In the genomic region with DNA sequence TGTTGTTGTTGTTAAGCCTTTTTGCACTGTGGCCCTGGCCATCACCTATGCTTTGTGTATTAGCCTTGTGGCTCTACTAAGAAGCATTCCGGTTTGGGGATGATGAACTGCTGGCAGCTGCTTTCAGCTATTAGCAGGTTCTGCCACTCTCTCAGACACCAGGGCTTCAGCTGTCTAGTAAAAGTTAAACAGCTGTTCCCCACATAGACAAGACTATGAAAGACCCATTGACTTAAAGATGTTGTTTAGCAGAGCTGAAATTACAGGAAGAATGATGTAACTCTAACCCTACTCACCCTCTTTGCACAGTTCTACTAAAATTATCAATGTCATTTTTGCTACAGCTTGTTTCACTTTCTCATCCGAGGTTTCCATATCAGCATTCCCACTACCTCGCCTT, we compare ENCODE assay signal across 15 cellular contexts.
DNase-seq lines count a peak whose midpoint lies in the region; ATAC-seq and TF ChIP-seq lines count a peak whose summit lies in the region.
"Had no signal": no experiment of that assay in that cellular context is flagged by ENCODE, and none has a peak within 500 bp of the region (broad histone marks: within the 10 kb centered on the region; RNA-seq: fewer than 3 reads in every experiment).

No MANE protein-coding gene starts in this region.

- TF ChIP-seq CTCF in CD14-positive monocyte (IDR thresholded peaks at IDR 0.05) (no peak), WTC11 (IDR thresholded peaks at IDR 0.05) (no peak), right lobe of liver (IDR thresholded peaks at IDR 0.05) (no peak), breast epithelium (IDR thresholded peaks at IDR 0.05) (no peak), vagina (IDR thresholded peaks at IDR 0.05) (no peak)

- 37% methylated on average over 3 of the region's 3 CpGs for WGBS in right lobe of liver (ENCODE audit: insufficient coverage, low coverage, low lambda C conversion rate, missing lambda C conversion rate)

- H3K4me1 ChIP-seq in right lobe of liver: no peaks in the 10 kb centered on the region
- no peaks in the 10 kb centered on the region for H3K4me1 ChIP-seq in breast epithelium
- no peaks in the 10 kb centered on the region for H3K4me1 ChIP-seq in vagina
- H3K4me1 ChIP-seq: BLaER1 treated with 17β-estradiol and CSF1 and Interleukin-3, amounts not matched to agents 10 nM and 100 nM had no signal

- H3K27ac Mint-ChIP-seq in CD14-positive monocyte (peak overlapping the region in 4 of 7 donors; percentile 23 to 61 (median 48)), WTC11 (peak overlapping the region; percentile 21; the same call in 1 of the 2 replicates)
- H3K27ac Mint-ChIP-seq in activated naive CD8-positive, alpha-beta T cell treated with anti-CD3 and anti-CD28 coated beads, Interleukin-2, amount 50 U/mL, for 24 hours: no peak overlapping the region
- no peak overlapping the region for H3K27ac Mint-ChIP-seq in naive thymus-derived CD8-positive, alpha-beta T cell
- H3K27ac Mint-ChIP-seq: activated CD8-positive, alpha-beta T cell treated with anti-CD3 and anti-CD28 coated beads for 36 hours; dendritic cell treated with granulocyte-macrophage colony-stimulating factor and Interleukin-4, amounts not matched to agents 40 ng/mL and 50 ng/mL, for 4 days had no signal

- H3K27me3 Mint-ChIP-seq in CD14-positive monocyte (ENCODE audit: low read depth in 3 of 3): no peaks in the 10 kb centered on the region
- no peaks in the 10 kb centered on the region for H3K27me3 Mint-ChIP-seq in WTC11 (ENCODE audit: low read depth)
- no peaks in the 10 kb centered on the region for H3K27me3 Mint-ChIP-seq in activated naive CD8-positive, alpha-beta T cell treated with anti-CD3 and anti-CD28 coated beads, Interleukin-2, amount 50 U/mL, for 24 hours
- no peaks in the 10 kb centered on the region for H3K27me3 Mint-ChIP-seq in naive thymus-derived CD8-positive, alpha-beta T cell
- H3K27me3 Mint-ChIP-seq: activated CD8-positive, alpha-beta T cell treated with anti-CD3 and anti-CD28 coated beads for 36 hours; dendritic cell treated with granulocyte-macrophage colony-stimulating factor and Interleukin-4, amounts not matched to agents 40 ng/mL and 50 ng/mL, for 4 days had no signal

- intact Hi-C loops in CD14-positive monocyte (cut with micrococcal nuclease): no loop called here
- intact Hi-C loops in right lobe of liver (cut with DNase I): no loop called here
- intact Hi-C loops in breast epithelium (cut with DNase I; ENCODE audit: low total_unique reads): no loop called here
- intact Hi-C loops in vagina (cut with DNase I): no loop called here

- H3K9me3 ChIP-seq in right lobe of liver: no peaks in the 10 kb centered on the region
- H3K9me3 ChIP-seq in breast epithelium: no peaks in the 10 kb centered on the region
- H3K9me3 ChIP-seq in vagina: no peaks in the 10 kb centered on the region
- H3K9me3 ChIP-seq: BLaER1 treated with 17β-estradiol and CSF1 and Interleukin-3, amounts not matched to agents 10 nM and 100 nM; psoas muscle; stomach had no signal

- H3K4me3 ChIP-seq in right lobe of liver (no peak overlapping the region), breast epithelium (no peak overlapping the region), vagina (no peak overlapping the region)
- H3K4me3 ChIP-seq: BLaER1 treated with 17β-estradiol and CSF1 and Interleukin-3, amounts not matched to agents 10 nM and 100 nM; psoas muscle; stomach had no signal

- POLR2A ChIA-PET in WTC11 (lab: Charles Lee): no interaction called here
- POLR2A ChIA-PET in naive thymus-derived CD8-positive, alpha-beta T cell (lab: Charles Lee): no interaction called here

- peaks cover 28 to 36% of the 10 kb centered on the region in 2 donors for H3K36me3 Mint-ChIP-seq in CD14-positive monocyte
- H3K36me3 Mint-ChIP-seq in WTC11: peaks cover 36% of the 10 kb centered on the region
- peaks cover 33% of the 10 kb centered on the region for H3K36me3 Mint-ChIP-seq in activated naive CD8-positive, alpha-beta T cell treated with anti-CD3 and anti-CD28 coated beads, Interleukin-2, amount 50 U/mL, for 24 hours (ENCODE audit: low read depth)
- peaks cover 25 to 73% (median 46%) of the 10 kb centered on the region in 3 donors for H3K36me3 Mint-ChIP-seq in naive thymus-derived CD8-positive, alpha-beta T cell

- CTCF ChIA-PET in WTC11 (lab: Charles Lee): no interaction called here

- H3K36me3 ChIP-seq in right lobe of liver (peaks cover 0 to 4% (median 2%) of the 10 kb centered on the region in 4 donors), breast epithelium (no peaks in the 10 kb centered on the region), vagina (peaks cover 0 to 23% of the 10 kb centered on the region in 2 donors)

- H3K4me1 Mint-ChIP-seq in CD14-positive monocyte: peaks cover 20% of the 10 kb centered on the region
- peaks cover 7% of the 10 kb centered on the region; the same call in 1 of the 2 replicates for H3K4me1 Mint-ChIP-seq in WTC11
- no peaks in the 10 kb centered on the region for H3K4me1 Mint-ChIP-seq in activated naive CD8-positive, alpha-beta T cell treated with anti-CD3 and anti-CD28 coated beads, Interleukin-2, amount 50 U/mL, for 24 hours
- peaks cover 0 to 5% (median 0%) of the 10 kb centered on the region in 4 donors for H3K4me1 Mint-ChIP-seq in naive thymus-derived CD8-positive, alpha-beta T cell

- H3K4me3 Mint-ChIP-seq in CD14-positive monocyte (no peak overlapping the region), WTC11 (no peak overlapping the region)
- H3K4me3 Mint-ChIP-seq in activated naive CD8-positive, alpha-beta T cell treated with anti-CD3 and anti-CD28 coated beads, Interleukin-2, amount 50 U/mL, for 24 hours: no peak overlapping the region
- no peak overlapping the region for H3K4me3 Mint-ChIP-seq in naive thymus-derived CD8-positive, alpha-beta T cell
- H3K4me3 Mint-ChIP-seq: activated CD8-positive, alpha-beta T cell treated with anti-CD3 and anti-CD28 coated beads for 36 hours; dendritic cell treated with granulocyte-macrophage colony-stimulating factor and Interleukin-4, amounts not matched to agents 40 ng/mL and 50 ng/mL, for 4 days had no signal

- DNase-seq in CD14-positive monocyte (ENCODE audit: low spot score): no peak
- peak; percentile 85 for DNase-seq in NCI-H1105 treated with DMSO at 0.1 percent for 48 hours (lab: John Stamatoyannopoulos, UW)
- no peak for DNase-seq in WTC11 (ENCODE audit: low spot score)
- no peak for DNase-seq in right lobe of liver
- DNase-seq in breast epithelium (ENCODE audit: low spot score in 2 of 2): no peak
- no peak for DNase-seq in vagina (ENCODE audit: extremely low spot score in 2 of 2)
- no peak for DNase-seq in activated naive CD8-positive, alpha-beta T cell treated with anti-CD3 and anti-CD28 coated beads, Interleukin-2, amount 50 U/mL, for 24 hours
- no peak for DNase-seq in naive thymus-derived CD8-positive, alpha-beta T cell
- DNase-seq: activated CD8-positive, alpha-beta T cell treated with anti-CD3 and anti-CD28 coated beads for 36 hours; left cardiac atrium; MM.1S; psoas muscle; stomach had no signal

- ATAC-seq in WTC11 (no peak), right lobe of liver (peak; percentile 17 to 40 (median 32))
- no peak for ATAC-seq in activated naive CD8-positive, alpha-beta T cell treated with anti-CD3 and anti-CD28 coated beads, Interleukin-2, amount 50 U/mL, for 24 hours
- no peak for ATAC-seq in naive thymus-derived CD8-positive, alpha-beta T cell
- ATAC-seq: activated CD8-positive, alpha-beta T cell treated with anti-CD3 and anti-CD28 coated beads for 36 hours; psoas muscle had no signal

- TF ChIP-seq POLR2A in right lobe of liver (IDR thresholded peaks at IDR 0.05): no peak
- no peak for TF ChIP-seq POLR2A in breast epithelium (IDR thresholded peaks at IDR 0.05)
- TF ChIP-seq POLR2A in vagina (IDR thresholded peaks at IDR 0.05): no peak

- H3K27ac ChIP-seq in right lobe of liver (no peak overlapping the region), breast epithelium (no peak overlapping the region), vagina (no peak overlapping the region)
- H3K27ac ChIP-seq: BLaER1 treated with 17β-estradiol and CSF1 and Interleukin-3, amounts not matched to agents 10 nM and 100 nM; psoas muscle; stomach had no signal

- H3K27me3 ChIP-seq in right lobe of liver (no peaks in the 10 kb centered on the region), breast epithelium (no peaks in the 10 kb centered on the region), vagina (no peaks in the 10 kb centered on the region)
- H3K27me3 ChIP-seq: BLaER1 treated with 17β-estradiol and CSF1 and Interleukin-3, amounts not matched to agents 10 nM and 100 nM; stomach had no signal

- no peaks in the 10 kb centered on the region for H3K9me3 Mint-ChIP-seq in CD14-positive monocyte
- peaks cover 7% of the 10 kb centered on the region for H3K9me3 Mint-ChIP-seq in WTC11
- no peaks in the 10 kb centered on the region for H3K9me3 Mint-ChIP-seq in activated naive CD8-positive, alpha-beta T cell treated with anti-CD3 and anti-CD28 coated beads, Interleukin-2, amount 50 U/mL, for 24 hours
- H3K9me3 Mint-ChIP-seq in naive thymus-derived CD8-positive, alpha-beta T cell: no peaks in the 10 kb centered on the region
- H3K9me3 Mint-ChIP-seq: activated CD8-positive, alpha-beta T cell treated with anti-CD3 and anti-CD28 coated beads for 36 hours; dendritic cell treated with granulocyte-macrophage colony-stimulating factor and Interleukin-4, amounts not matched to agents 40 ng/mL and 50 ng/mL, for 4 days had no signal

TF ChIP-seq in WTC11, 78 proteins besides CTCF, POLR2A, EP300 and RAD21:
- TF ChIP-seq CREM (CRISPR knock-in tag; IDR thresholded peaks at IDR 0.05): no peak
- no peak for TF ChIP-seq TP53 (CRISPR knock-in tag; IDR thresholded peaks at IDR 0.05)
- no peak for TF ChIP-seq ZBTB43 (CRISPR knock-in tag; IDR thresholded peaks at IDR 0.05)

Comparison
In these comparisons a context has a peak if more than half of its experiments do, and no peak if none do; other contexts are left out.
1. H3K27ac Mint-ChIP-seq: peak in CD14-positive monocyte (4 of 7) and WTC11 (single experiment); none in activated naive CD8-positive, alpha-beta T cell treated with anti-CD3 and anti-CD28 coated beads, Interleukin-2, amount 50 U/mL, for 24 hours (single experiment) and naive thymus-derived CD8-positive, alpha-beta T cell (0 of 10).
2. ATAC-seq: peak in right lobe of liver (4 of 4); none in WTC11 (single experiment), activated naive CD8-positive, alpha-beta T cell treated with anti-CD3 and anti-CD28 coated beads, Interleukin-2, amount 50 U/mL, for 24 hours (single experiment) and naive thymus-derived CD8-positive, alpha-beta T cell (0 of 2).